ENCODE assay signal across 2 cellular contexts in genomic region chr19:51706885-51707284, GRCh38.
TF ChIP-seq lines count a peak whose summit lies in the region.

No MANE protein-coding gene starts in this region.

TF ChIP-seq in A549, 52 proteins besides CTCF, POLR2A, EP300 and RAD21:
- TF ChIP-seq BHLHE40 (IDR thresholded peaks at IDR 0.05; ENCODE audit: low read depth, low read length) = no peak
- no peak for TF ChIP-seq RNF2 (IDR thresholded peaks at IDR 0.05; ENCODE audit: borderline replicate concordance, low read depth)
- 0 out of 2 replicates have a peak, but pooled peaks have one; percentile 39 for TF ChIP-seq POLR2AphosphoS2 (conservative IDR thresholded peaks at IDR 0.05; ENCODE audit: low read length)
- TF ChIP-seq SMC3 (IDR thresholded peaks at IDR 0.05) = no peak
- TF ChIP-seq ELK1 (IDR thresholded peaks at IDR 0.05; ENCODE audit: low read depth, low read length) = no peak
- TF ChIP-seq FOXS1 (CRISPR knock-in tag; IDR thresholded peaks at IDR 0.05) = no peak
- no peak for TF ChIP-seq MAZ (IDR thresholded peaks at IDR 0.05; ENCODE audit: borderline replicate concordance, low read depth, low read length)
- no peak for TF ChIP-seq HEYL (CRISPR knock-in tag; IDR thresholded peaks at IDR 0.05)
- no peak for TF ChIP-seq HOXA7 (CRISPR knock-in tag; IDR thresholded peaks at IDR 0.05)
- TF ChIP-seq CBX2 (IDR thresholded peaks at IDR 0.05; ENCODE audit: borderline replicate concordance, low read depth) = no peak
- TF ChIP-seq ZFP36 (IDR thresholded peaks at IDR 0.05; ENCODE audit: borderline replicate concordance, partially characterized antibody) = no peak
- TF ChIP-seq TFCP2L1 (CRISPR knock-in tag; IDR thresholded peaks at IDR 0.05) = no peak
- TF ChIP-seq MAFK (IDR thresholded peaks at IDR 0.05; ENCODE audit: partially characterized antibody) = peak; percentile 84

TF ChIP-seq in IMR-90, 13 proteins besides CTCF, POLR2A, EP300 and RAD21:
- TF ChIP-seq MXI1 (IDR thresholded peaks at IDR 0.05; ENCODE audit: borderline replicate concordance, low read depth, low read length) = no peak
- TF ChIP-seq MAFK (IDR thresholded peaks at IDR 0.05; ENCODE audit: low read depth, low read length) = peak; percentile 44; the same call in 1 of the 2 replicates
